ENCODE assay signal across 8 cellular contexts in the genomic region with DNA sequence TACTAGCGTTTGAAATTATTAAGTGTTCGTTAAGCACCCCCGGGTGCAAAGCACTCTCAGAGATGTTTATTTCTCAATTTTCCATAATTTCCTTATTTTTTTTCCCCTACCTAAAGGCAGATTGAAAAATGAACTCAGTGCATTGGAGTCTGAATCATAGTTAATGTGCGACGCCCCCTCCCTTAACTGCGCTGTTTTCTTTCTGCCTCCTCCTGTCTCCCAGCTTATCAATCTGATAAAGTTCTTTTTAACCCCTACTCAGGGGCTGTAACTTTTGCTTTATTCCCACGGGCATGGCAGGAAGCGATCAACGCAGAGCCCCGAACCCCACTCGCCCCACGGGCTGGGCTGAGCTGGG. TPM values are rescaled to one million over a fixed set of nuclear protein-coding genes. Genes with fewer than 3 reads are reported as not detected.
DNase-seq lines count a peak whose midpoint lies in the region; ATAC-seq and TF ChIP-seq lines count a peak whose summit lies in the region.

No MANE protein-coding gene starts in this region.

- no peak for DNase-seq in T-helper 17 cell
- peak in 1 of 2 donors; percentile 5 for DNase-seq in foreskin fibroblast
- no peak for DNase-seq in skeletal muscle cell (ENCODE audit: low read depth)
- no peak for DNase-seq in effector CD8-positive, alpha-beta T cell (lab: John Stamatoyannopoulos, UW)
- no peak for DNase-seq in superior temporal gyrus (ENCODE audit: extremely low spot score)

- H3K27me3 Mint-ChIP-seq in T-helper 17 cell = no peaks in the 10 kb centered on the region

- H3K4me3 Mint-ChIP-seq in T-helper 17 cell = peak overlapping the region; percentile 55

- peak overlapping the region; percentile 87 for H3K27ac Mint-ChIP-seq in T-helper 17 cell

- TF ChIP-seq CTCF in GM12875 (IDR thresholded peaks at IDR 0.05; ENCODE audit: borderline replicate concordance, insufficient read depth, low read depth, low read length) (no peak), foreskin fibroblast (IDR thresholded peaks at IDR 0.05; ENCODE audit: low read depth, low read length) (no peak)

- peaks cover 19% of the 10 kb centered on the region for H3K4me1 Mint-ChIP-seq in T-helper 17 cell

- no peaks in the 10 kb centered on the region for H3K36me3 Mint-ChIP-seq in T-helper 17 cell (ENCODE audit: low read depth)

- H3K4me3 ChIP-seq in GM12875 (ENCODE audit: low read depth, low read length) (peak overlapping the region; percentile 32), foreskin fibroblast (ENCODE audit: low read depth in 1 of 2, low read length in 2 of 2) (peak overlapping the region; percentile 51 to 57), skeletal muscle cell (ENCODE audit: low read depth, low read length) (peak overlapping the region; percentile 54)

- ATAC-seq in T-helper 17 cell (no peak), HG03039 (IDR thresholded peaks at IDR 0.05; ENCODE audit: unreplicated experiment) (no peak), HG03571 (IDR thresholded peaks at IDR 0.05; ENCODE audit: unreplicated experiment) (no peak)

- H3K9me3 ChIP-seq in T-helper 17 cell (ENCODE audit: control insufficient read depth, low read length, poor library complexity, severe bottlenecking) = no peaks in the 10 kb centered on the region

RNA-seq across cellular contexts. Expression of a gene that starts 58.2 kb away (rescaled TPM):
- total RNA-seq in T-helper 17 cell = 10 to 100 TPM; 37.8 to 42.0 TPM
